Comparison of ENCODE assay signal across 8 cellular contexts in the genomic region with DNA sequence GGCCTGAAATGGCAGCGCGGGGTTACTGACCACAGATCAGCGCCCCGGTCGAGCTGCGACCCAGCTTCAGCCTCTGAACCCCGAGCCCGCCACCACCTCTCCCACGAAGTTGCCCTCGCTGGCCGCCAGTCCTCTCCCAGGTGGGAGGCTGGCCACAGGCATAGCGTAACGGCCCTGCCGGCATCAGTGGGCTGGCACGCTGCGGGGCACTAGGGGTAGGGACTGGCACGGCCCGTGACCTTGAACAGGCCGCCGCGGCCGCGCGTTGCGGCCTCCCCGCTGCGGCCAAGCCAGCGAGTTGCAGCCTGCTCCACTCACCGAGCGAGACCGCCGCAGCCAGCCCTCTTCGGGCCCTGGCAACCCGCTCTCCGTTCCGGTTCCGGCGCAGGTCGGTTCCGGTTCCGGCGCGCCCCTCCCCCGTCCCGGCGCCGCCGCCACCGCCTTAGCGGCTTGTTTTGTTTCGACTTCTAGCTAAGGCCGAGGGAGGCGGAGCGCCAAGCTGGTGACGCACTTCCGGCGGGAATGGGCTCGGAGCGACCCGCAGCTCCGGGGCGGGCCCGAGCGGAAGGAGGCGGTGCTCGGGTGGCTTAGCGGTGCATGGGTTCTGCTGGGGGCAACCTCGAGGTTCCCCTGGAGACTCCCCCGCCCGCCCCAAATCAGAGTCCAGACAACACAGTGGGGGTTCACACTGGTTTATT. TPM values are rescaled to one million over a fixed set of nuclear protein-coding genes. Genes with fewer than 3 reads are reported as not detected.
A peak's percentile ranks its signal among the peaks of the same experiment; 100 is the strongest.
DNase-seq lines count a peak whose midpoint lies in the region; ATAC-seq, FAIRE-seq and TF ChIP-seq lines count a peak whose summit lies in the region.

A gene with protein sequence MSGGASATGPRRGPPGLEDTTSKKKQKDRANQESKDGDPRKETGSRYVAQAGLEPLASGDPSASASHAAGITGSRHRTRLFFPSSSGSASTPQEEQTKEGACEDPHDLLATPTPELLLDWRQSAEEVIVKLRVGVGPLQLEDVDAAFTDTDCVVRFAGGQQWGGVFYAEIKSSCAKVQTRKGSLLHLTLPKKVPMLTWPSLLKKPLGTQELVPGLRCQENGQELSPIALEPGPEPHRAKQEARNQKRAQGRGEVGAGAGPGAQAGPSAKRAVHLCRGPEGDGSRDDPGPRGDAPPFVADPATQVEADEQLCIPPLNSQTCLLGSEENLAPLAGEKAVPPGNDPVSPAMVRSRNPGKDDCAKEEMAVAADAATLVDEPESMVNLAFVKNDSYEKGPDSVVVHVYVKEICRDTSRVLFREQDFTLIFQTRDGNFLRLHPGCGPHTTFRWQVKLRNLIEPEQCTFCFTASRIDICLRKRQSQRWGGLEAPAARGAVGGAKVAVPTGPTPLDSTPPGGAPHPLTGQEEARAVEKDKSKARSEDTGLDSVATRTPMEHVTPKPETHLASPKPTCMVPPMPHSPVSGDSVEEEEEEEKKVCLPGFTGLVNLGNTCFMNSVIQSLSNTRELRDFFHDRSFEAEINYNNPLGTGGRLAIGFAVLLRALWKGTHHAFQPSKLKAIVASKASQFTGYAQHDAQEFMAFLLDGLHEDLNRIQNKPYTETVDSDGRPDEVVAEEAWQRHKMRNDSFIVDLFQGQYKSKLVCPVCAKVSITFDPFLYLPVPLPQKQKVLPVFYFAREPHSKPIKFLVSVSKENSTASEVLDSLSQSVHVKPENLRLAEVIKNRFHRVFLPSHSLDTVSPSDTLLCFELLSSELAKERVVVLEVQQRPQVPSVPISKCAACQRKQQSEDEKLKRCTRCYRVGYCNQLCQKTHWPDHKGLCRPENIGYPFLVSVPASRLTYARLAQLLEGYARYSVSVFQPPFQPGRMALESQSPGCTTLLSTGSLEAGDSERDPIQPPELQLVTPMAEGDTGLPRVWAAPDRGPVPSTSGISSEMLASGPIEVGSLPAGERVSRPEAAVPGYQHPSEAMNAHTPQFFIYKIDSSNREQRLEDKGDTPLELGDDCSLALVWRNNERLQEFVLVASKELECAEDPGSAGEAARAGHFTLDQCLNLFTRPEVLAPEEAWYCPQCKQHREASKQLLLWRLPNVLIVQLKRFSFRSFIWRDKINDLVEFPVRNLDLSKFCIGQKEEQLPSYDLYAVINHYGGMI (N-terminal part only) (minus strand): TSS at position 386 of the 698 bp plus-strand sequence. CDS start 1,678 bp downstream, outside the sequence.

- H3K4me3 ChIP-seq in muscle layer of duodenum (ENCODE audit: low read depth in 1 of 2, low read length in 2 of 2): peak within 1 kb of the TSS; percentile 96 to 98

- no peaks in the 10 kb centered on the region for H3K27me3 ChIP-seq in muscle layer of duodenum (ENCODE audit: low read depth, low read length)

- no peaks in the 10 kb centered on the region for H3K27me3 Mint-ChIP-seq in activated T-cell treated with anti-CD3 and anti-CD28 coated beads, Interleukin-2, amount 50 U/mL, for 24 hours

- DNase-seq in D721Med (ENCODE audit: insufficient read length, low spot score): peak; percentile 99
- peak; percentile 99 for DNase-seq in HuH-7 (ENCODE audit: low spot score)
- DNase-seq in activated T-cell treated with anti-CD3 and anti-CD28 coated beads, Interleukin-2, amount 50 U/mL, for 24 hours: peak; percentile 97
- peak; percentile 96 to 97 for DNase-seq in erythroblast (lab: John Stamatoyannopoulos, UW)
- peak; percentile 85 to 92 for DNase-seq in stimulated activated CD8-positive, alpha-beta memory T cell treated with anti-CD3 and anti-CD28 coated beads, Interleukin-7, amount 100 ng/mL, for 4 hours (ENCODE audit: low read depth in 2 of 2)

- no peaks in the 10 kb centered on the region for H3K9me3 ChIP-seq in muscle layer of duodenum (ENCODE audit: control insufficient read depth in 1 of 2, low read length in 2 of 2)

- H3K27ac ChIP-seq in muscle layer of duodenum (ENCODE audit: low read length): peak within 1 kb of the TSS; percentile 93

- H3K36me3 ChIP-seq in muscle layer of duodenum (ENCODE audit: control insufficient read depth in 1 of 2, insufficient read depth in 2 of 2, low read length in 2 of 2): peaks cover 52 to 83% of the 10 kb centered on the region in 2 donors

- TF ChIP-seq CTCF in D721Med (IDR thresholded peaks at IDR 0.05; ENCODE audit: insufficient read depth, missing control alignments): no peak

- FAIRE-seq in D721Med (lab: Jason Lieb, UNC): no peak

- peaks cover 40% of the 10 kb centered on the region for H3K36me3 Mint-ChIP-seq in activated T-cell treated with anti-CD3 and anti-CD28 coated beads, Interleukin-2, amount 50 U/mL, for 24 hours (ENCODE audit: low read depth)

- TF ChIP-seq POLR2A in erythroblast (IDR thresholded peaks at IDR 0.05; ENCODE audit: low read length): peak; percentile 92

- peaks cover 29% of the 10 kb centered on the region for H3K4me1 Mint-ChIP-seq in activated T-cell treated with anti-CD3 and anti-CD28 coated beads, Interleukin-2, amount 50 U/mL, for 24 hours (ENCODE audit: low read depth)

- no peaks in the 10 kb centered on the region for H3K9me3 Mint-ChIP-seq in activated T-cell treated with anti-CD3 and anti-CD28 coated beads, Interleukin-2, amount 50 U/mL, for 24 hours

- H3K4me3 Mint-ChIP-seq in activated T-cell treated with anti-CD3 and anti-CD28 coated beads, Interleukin-2, amount 50 U/mL, for 24 hours: peak within 1 kb of the TSS; percentile 87

- H3K4me1 ChIP-seq in muscle layer of duodenum (ENCODE audit: control insufficient read depth in 1 of 2, insufficient read depth in 2 of 2, low read length in 2 of 2): peaks cover 13 to 22% of the 10 kb centered on the region in 2 donors

- peak within 1 kb of the TSS; percentile 93 for H3K27ac Mint-ChIP-seq in activated T-cell treated with anti-CD3 and anti-CD28 coated beads, Interleukin-2, amount 50 U/mL, for 24 hours

- peak; percentile 94 for ATAC-seq in GM21381 (IDR thresholded peaks at IDR 0.05; ENCODE audit: unreplicated experiment)

TF ChIP-seq in PFSK-1, 5 proteins besides CTCF, POLR2A, EP300 and RAD21:
- TF ChIP-seq POLR2AphosphoS5 (IDR thresholded peaks at IDR 0.05; ENCODE audit: low read depth, low read length) (peak; percentile 69), TAF1 (IDR thresholded peaks at IDR 0.05; ENCODE audit: borderline replicate concordance, insufficient read depth, low read length) (peak; percentile 13; the same call in 1 of the 2 replicates), SIN3A (IDR thresholded peaks at IDR 0.05; ENCODE audit: borderline replicate concordance, insufficient read depth, low read length) (no peak)

RNA-seq across cellular contexts. Expression of the gene that starts here (rescaled TPM):
- 45.0 TPM for polyA plus RNA-seq in PFSK-1 (2012; ENCODE audit: insufficient read length, low read depth)

Comparison
In these comparisons a context has a peak if more than half of its experiments do, and no peak if none do; other contexts are left out.
1. Peak in every context shown above with its lines: DNase-seq, ATAC-seq, H3K4me3 ChIP-seq and H3K27ac ChIP-seq.